Comparison of ENCODE assay signal across 22 cellular contexts in genomic region chr4:168167714-168168284, GRCh38.
A peak's percentile ranks its signal among the peaks of the same experiment; 100 is the strongest.
DNase-seq lines count a peak whose midpoint lies in the region; ATAC-seq, FAIRE-seq and TF ChIP-seq lines count a peak whose summit lies in the region.
"Had no signal": no experiment of that assay in that cellular context is flagged by ENCODE, and none has a peak within 500 bp of the region (broad histone marks: within the 10 kb centered on the region; RNA-seq: fewer than 3 reads in every experiment).

No MANE protein-coding gene starts in this region.

- no peaks in the 10 kb centered on the region for H3K27me3 ChIP-seq in thyroid gland
- H3K27me3 ChIP-seq: esophagus squamous epithelium had no signal

- no peaks in the 10 kb centered on the region for H3K36me3 ChIP-seq in thyroid gland
- H3K36me3 ChIP-seq: esophagus squamous epithelium had no signal

- peaks cover 9% of the 10 kb centered on the region for H3K4me1 Mint-ChIP-seq in activated CD8-positive, alpha-beta memory T cell treated with anti-CD3 and anti-CD28 coated beads, Interleukin-2, amount 10 ng/mL, durations not matched to agents 7 days and 5 days
- H3K4me1 Mint-ChIP-seq: naive thymus-derived CD8-positive, alpha-beta T cell had no signal

- H3K27ac ChIP-seq in thyroid gland = no peak overlapping the region
- H3K27ac ChIP-seq: esophagus squamous epithelium, psoas muscle had no signal

- TF ChIP-seq CTCF in fibroblast of pulmonary artery (IDR thresholded peaks at IDR 0.05; ENCODE audit: low read length, missing control alignments) = no peak
- TF ChIP-seq CTCF in thyroid gland (IDR thresholded peaks at IDR 0.05) = no peak

- TF ChIP-seq POLR2A in thyroid gland (IDR thresholded peaks at IDR 0.05) = no peak

- intact Hi-C loops in thyroid gland (cut with DNase I) = no loop called here

- ATAC-seq in activated CD8-positive, alpha-beta memory T cell treated with anti-CD3 and anti-CD28 coated beads, Interleukin-2, amount 10 ng/mL, durations not matched to agents 7 days and 5 days = peak; percentile 77
- no peak for ATAC-seq in GM21367 (IDR thresholded peaks at IDR 0.05; ENCODE audit: unreplicated experiment)
- ATAC-seq: left ventricle myocardium superior; naive thymus-derived CD8-positive, alpha-beta T cell; psoas muscle had no signal

- H3K27ac Mint-ChIP-seq in activated CD8-positive, alpha-beta memory T cell treated with anti-CD3 and anti-CD28 coated beads, Interleukin-2, amount 10 ng/mL, durations not matched to agents 7 days and 5 days = peak overlapping the region; percentile 58
- H3K27ac Mint-ChIP-seq: activated CD4-positive, alpha-beta T cell treated with anti-CD3 and anti-CD28 coated beads, Interleukin-2, amount 10 ng/mL, durations not matched to agents 24 days and 14 days; CD4-positive, alpha-beta T cell; naive thymus-derived CD8-positive, alpha-beta T cell; T-helper 2 cell treated with Interferon-gamma antibody and Interleukin-4, amounts not matched to agents 5 μg/mL and 100 μg/mL, for 36 hours had no signal

- DNase-seq in activated CD8-positive, alpha-beta memory T cell treated with anti-CD3 and anti-CD28 coated beads, Interleukin-2, amount 10 ng/mL, durations not matched to agents 7 days and 5 days = no peak
- DNase-seq in activated CD8-positive, alpha-beta memory T cell treated with anti-CD3 and anti-CD28 coated beads, Interleukin-2, amount 50 U/mL, for 4 hours = no peak
- DNase-seq in M059J (ENCODE audit: low read depth) (peak; percentile 20), fibroblast of pulmonary artery (ENCODE audit: low read depth) (peak; percentile 31), OCI-M2 (lab: John Stamatoyannopoulos, UW; ENCODE audit: unreplicated experiment) (no peak), thyroid gland (no peak), HTR-8/SVneo (ENCODE audit: insufficient read length, low spot score) (no peak)
- DNase-seq: activated CD4-positive, alpha-beta T cell treated with anti-CD3 and anti-CD28 coated beads, Interleukin-2, amount 10 ng/mL, durations not matched to agents 24 days and 14 days; activated T-cell treated with anti-CD3 and anti-CD28 coated beads, Interleukin-2, amount 50 U/mL, for 48 hours; amniotic stem cell; CD4-positive, alpha-beta T cell; dermis blood vessel endothelial cell; esophagus squamous epithelium; KBM-7; left ventricle myocardium superior; naive thymus-derived CD8-positive, alpha-beta T cell; NCI-H1092 treated with DMSO at 0.1 percent for 48 hours; NCI-H2171 treated with DMSO at 0.1 percent for 48 hours; psoas muscle; SHP77 treated with DMSO at 0.1 percent for 48 hours had no signal

- H3K4me3 Mint-ChIP-seq in activated CD8-positive, alpha-beta memory T cell treated with anti-CD3 and anti-CD28 coated beads, Interleukin-2, amount 10 ng/mL, durations not matched to agents 7 days and 5 days = peak overlapping the region; percentile 11
- H3K4me3 Mint-ChIP-seq: activated CD4-positive, alpha-beta T cell treated with anti-CD3 and anti-CD28 coated beads, Interleukin-2, amount 10 ng/mL, durations not matched to agents 24 days and 14 days; CD4-positive, alpha-beta T cell; naive thymus-derived CD8-positive, alpha-beta T cell; T-helper 2 cell treated with Interferon-gamma antibody and Interleukin-4, amounts not matched to agents 5 μg/mL and 100 μg/mL, for 36 hours had no signal

- 36 to 44% methylated on average over 6 of the region's 6 CpGs for WGBS in thyroid gland, 2 donors

- H3K27me3 Mint-ChIP-seq in activated CD8-positive, alpha-beta memory T cell treated with anti-CD3 and anti-CD28 coated beads, Interleukin-2, amount 10 ng/mL, durations not matched to agents 7 days and 5 days = no peaks in the 10 kb centered on the region
- H3K27me3 Mint-ChIP-seq: activated CD4-positive, alpha-beta T cell treated with anti-CD3 and anti-CD28 coated beads, Interleukin-2, amount 10 ng/mL, durations not matched to agents 24 days and 14 days; naive thymus-derived CD8-positive, alpha-beta T cell had no signal

- H3K9me3 ChIP-seq in thyroid gland = no peaks in the 10 kb centered on the region
- H3K9me3 ChIP-seq: esophagus squamous epithelium, psoas muscle had no signal

- no peaks in the 10 kb centered on the region for H3K4me1 ChIP-seq in thyroid gland
- H3K4me1 ChIP-seq: esophagus squamous epithelium, psoas muscle had no signal

- CTCF ChIA-PET in activated CD8-positive, alpha-beta memory T cell treated with anti-CD3 and anti-CD28 coated beads, Interleukin-2, amount 10 ng/mL, durations not matched to agents 7 days and 5 days (lab: Charles Lee) = interaction anchor here (0.9 kb wide), 1 partner anchor 13 kb away, joined by 3 read pairs; no protein-coding TSS in a partner anchor

- H3K36me3 Mint-ChIP-seq in activated CD8-positive, alpha-beta memory T cell treated with anti-CD3 and anti-CD28 coated beads, Interleukin-2, amount 10 ng/mL, durations not matched to agents 7 days and 5 days = no peaks in the 10 kb centered on the region

- H3K4me3 ChIP-seq in fibroblast of pulmonary artery (replicated peaks; ENCODE audit: low read depth, low read length) = no peak overlapping the region
- no peak overlapping the region for H3K4me3 ChIP-seq in thyroid gland (replicated peaks in 1 of 3)
- H3K4me3 ChIP-seq: esophagus squamous epithelium, psoas muscle had no signal

- no peak for FAIRE-seq in HTR-8/SVneo (lab: Jason Lieb, UNC)

- H3K9me3 Mint-ChIP-seq in activated CD8-positive, alpha-beta memory T cell treated with anti-CD3 and anti-CD28 coated beads, Interleukin-2, amount 10 ng/mL, durations not matched to agents 7 days and 5 days (ENCODE audit: low read depth) = no peaks in the 10 kb centered on the region
- H3K9me3 Mint-ChIP-seq: activated CD4-positive, alpha-beta T cell treated with anti-CD3 and anti-CD28 coated beads, Interleukin-2, amount 10 ng/mL, durations not matched to agents 24 days and 14 days; CD4-positive, alpha-beta T cell; naive thymus-derived CD8-positive, alpha-beta T cell; T-helper 2 cell treated with Interferon-gamma antibody and Interleukin-4, amounts not matched to agents 5 μg/mL and 100 μg/mL, for 36 hours had no signal

Comparison
In these comparisons a context has a peak if more than half of its experiments do, and no peak if none do; other contexts are left out.
1. DNase-seq: peak in M059J (single experiment) and fibroblast of pulmonary artery (single experiment); none in activated CD8-positive, alpha-beta memory T cell treated with anti-CD3 and anti-CD28 coated beads, Interleukin-2, amount 10 ng/mL, durations not matched to agents 7 days and 5 days (single experiment), activated CD8-positive, alpha-beta memory T cell treated with anti-CD3 and anti-CD28 coated beads, Interleukin-2, amount 50 U/mL, for 4 hours (single experiment), OCI-M2 (single experiment), thyroid gland (0 of 2) and HTR-8/SVneo (single experiment).